8 cellular contexts compared by ENCODE assay signal in the genomic region with DNA sequence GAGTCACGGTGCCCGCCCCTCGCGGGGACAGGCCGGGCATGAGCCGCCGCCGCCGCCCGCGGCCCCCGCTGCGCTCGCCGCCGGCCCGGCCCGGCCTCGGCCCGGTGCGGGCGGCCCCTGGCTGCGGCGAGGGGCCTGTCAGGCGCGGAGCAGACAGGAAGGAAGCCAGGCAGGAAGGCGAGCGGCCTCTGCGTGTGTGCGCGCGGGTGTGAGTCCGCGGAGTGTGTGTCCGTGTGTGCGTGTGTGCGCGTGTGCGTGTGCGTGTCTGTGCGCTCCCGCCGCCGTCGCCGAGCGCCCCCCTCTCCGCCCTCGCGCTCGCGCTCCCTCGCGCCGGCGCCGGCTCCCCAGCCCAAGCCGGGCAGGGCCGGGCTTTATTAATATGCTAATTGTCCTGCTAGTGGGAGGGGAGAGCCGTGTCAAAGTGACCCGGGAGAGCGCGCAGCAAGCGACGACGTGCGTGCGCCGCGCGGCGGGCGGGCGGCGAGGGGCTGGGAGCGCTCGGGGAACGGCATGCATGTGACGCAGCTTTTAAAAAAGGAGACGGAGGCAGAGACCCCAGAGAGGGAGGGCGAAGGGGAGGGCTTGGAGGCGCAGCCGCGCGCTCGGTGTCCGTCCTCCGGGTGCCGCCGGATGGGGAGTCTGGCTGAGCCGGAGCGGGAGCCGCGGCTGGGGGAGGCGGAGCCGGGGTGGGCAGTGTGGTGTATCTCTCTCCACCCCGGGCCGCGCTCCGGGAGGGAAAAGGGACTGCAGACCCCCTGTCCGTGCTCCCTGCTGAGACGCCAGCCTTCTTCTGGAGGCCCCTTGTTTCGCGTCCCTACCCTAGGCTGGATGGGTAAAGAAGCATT. TPM values are rescaled to one million over a fixed set of nuclear protein-coding genes. Genes with fewer than 3 reads are reported as not detected.
DNase-seq lines count a peak whose midpoint lies in the region; ATAC-seq, FAIRE-seq and TF ChIP-seq lines count a peak whose summit lies in the region.

A gene with protein sequence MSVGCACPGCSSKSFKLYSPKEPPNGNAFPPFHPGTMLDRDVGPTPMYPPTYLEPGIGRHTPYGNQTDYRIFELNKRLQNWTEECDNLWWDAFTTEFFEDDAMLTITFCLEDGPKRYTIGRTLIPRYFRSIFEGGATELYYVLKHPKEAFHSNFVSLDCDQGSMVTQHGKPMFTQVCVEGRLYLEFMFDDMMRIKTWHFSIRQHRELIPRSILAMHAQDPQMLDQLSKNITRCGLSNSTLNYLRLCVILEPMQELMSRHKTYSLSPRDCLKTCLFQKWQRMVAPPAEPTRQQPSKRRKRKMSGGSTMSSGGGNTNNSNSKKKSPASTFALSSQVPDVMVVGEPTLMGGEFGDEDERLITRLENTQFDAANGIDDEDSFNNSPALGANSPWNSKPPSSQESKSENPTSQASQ (minus strand): TSS at position 227 of the 845 bp plus-strand sequence. CDS start 258 bp downstream, outside the sequence.

- H3K36me3 ChIP-seq in keratinocyte (ENCODE audit: control insufficient read depth in 2 of 2, extremely low read depth in 1 of 2, insufficient read depth in 2 of 2, low read length in 2 of 2) = no peaks in the 10 kb centered on the region

- peak in 2 of 3 experiments; percentile 31 to 36 for TF ChIP-seq CTCF in keratinocyte (optimal IDR thresholded peaks at IDR 0.05 in 1 of 3, IDR thresholded peaks at IDR 0.05 in 1 of 3, conservative IDR thresholded peaks at IDR 0.05 in 1 of 3; ENCODE audit: extremely low read depth in 1 of 3, insufficient read depth in 2 of 3, low read length in 3 of 3)

- peak within 1 kb of the TSS; percentile 95 for H3K4me2 ChIP-seq in keratinocyte (ENCODE audit: control insufficient read depth, extremely low read depth, insufficient read depth, low read depth, low read length)

- H3K4me3 ChIP-seq in keratinocyte (ENCODE audit: control insufficient read depth in 2 of 3, extremely low read depth in 1 of 3, insufficient read depth in 2 of 3, low read depth in 1 of 3, low read length in 3 of 3) = peak within 1 kb of the TSS; percentile 75 to 86 (median 84)

- H2AFZ ChIP-seq in keratinocyte (ENCODE audit: control insufficient read depth, low read length) = peak within 1 kb of the TSS; percentile 85

- H3K9ac ChIP-seq in keratinocyte (ENCODE audit: control insufficient read depth, extremely low read depth, insufficient read depth, low read length) = peak within 1 kb of the TSS; percentile 88

- peak; percentile 61 for DNase-seq in NK-92 treated with Interleukin-12 subunit alpha and Interleukin-12 subunit beta, amount 100 ng/mL, for 24 hours (lab: John Stamatoyannopoulos, UW)
- no peak for DNase-seq in NK-92 (lab: John Stamatoyannopoulos, UW; ENCODE audit: unreplicated experiment)
- DNase-seq in NCI-H2227 treated with DMSO at 0.1 percent for 48 hours (lab: John Stamatoyannopoulos, UW) = peak; percentile 71
- DNase-seq in activated CD4-positive, CD25-positive, alpha-beta regulatory T cell treated with anti-CD3 and anti-CD28 coated beads, Interleukin-2, amount 50 U/mL, for 72 hours = peak; percentile 72
- peak; percentile 90 for DNase-seq in cerebellum (ENCODE audit: low spot score)
- DNase-seq in keratinocyte (ENCODE audit: low read depth, low spot score) = no peak
- DNase-seq in stimulated activated CD4-positive, alpha-beta T cell treated with anti-CD3 and anti-CD28 coated beads, Interleukin-12 subunit alpha, Interleukin-12 subunit beta, amount 100 ng/mL, for 4 hours = peak; percentile 58

- no peak for FAIRE-seq in keratinocyte (lab: Jason Lieb, UNC)

- peak; percentile 56 for ATAC-seq in HG02981 (IDR thresholded peaks at IDR 0.05; ENCODE audit: unreplicated experiment)

- no peaks in the 10 kb centered on the region for H4K20me1 ChIP-seq in keratinocyte (ENCODE audit: control insufficient read depth, extremely low read depth, insufficient read depth, low read length)

- H3K27me3 ChIP-seq in keratinocyte (ENCODE audit: control insufficient read depth, extremely low read depth, insufficient read depth, low read length) = no peaks in the 10 kb centered on the region

- no peaks in the 10 kb centered on the region for H3K9me1 ChIP-seq in keratinocyte (ENCODE audit: control insufficient read depth, extremely low read depth, insufficient read depth, low read length)

- peaks cover 50% of the 10 kb centered on the region for H3K4me1 ChIP-seq in keratinocyte (ENCODE audit: control insufficient read depth, extremely low read depth, insufficient read depth, low read length)

- no peaks in the 10 kb centered on the region for H3K9me3 ChIP-seq in keratinocyte (ENCODE audit: control insufficient read depth, low read depth, low read length)

- dilution Hi-C loops in keratinocyte (cut with MboI; ENCODE audit: extremely low pct_ligation_motif_present, low sequenced_read_pairs) = no loop called here

- peak within 1 kb of the TSS; percentile 67 for H3K27ac ChIP-seq in keratinocyte (ENCODE audit: control insufficient read depth, insufficient read depth, low read length)

- H3K79me2 ChIP-seq in keratinocyte (ENCODE audit: control insufficient read depth, insufficient read depth, low read length) = peaks cover 40% of the 10 kb centered on the region

RNA-seq across cellular contexts. Expression of the gene that starts here (rescaled TPM):
- 73.6 TPM for total RNA-seq in cerebellum
- polyA plus RNA-seq in keratinocyte = 71.7 to 166 TPM (median 97.3 TPM) in 3 replicates
- 23.5 TPM for polyA plus RNA-seq in keratinocyte (2011; ENCODE audit: low read depth)
- 57.6 and 69.3 TPM in 2 replicates for polyA plus RNA-seq in keratinocyte (2011; cell fraction: cytosol; rRNA removed)
- polyA plus RNA-seq in keratinocyte (2011; cell fraction: nucleus; rRNA removed) = 344 and 409 TPM in 2 replicates
- 59.9 and 64.4 TPM in 2 replicates for polyA plus RNA-seq in keratinocyte (2012; ENCODE audit: low replicate concordance)
- polyA minus RNA-seq in keratinocyte = 179 to 205 TPM (median 190 TPM) in 3 replicates
- 107 TPM for polyA minus RNA-seq in keratinocyte (2011; cell fraction: cytosol; rRNA and poly(A)+ RNA removed)
- 104 and 137 TPM in 2 replicates for polyA minus RNA-seq in keratinocyte (2011; cell fraction: nucleus; rRNA and poly(A)+ RNA removed)

Comparison
In these comparisons a context has a peak if more than half of its experiments do, and no peak if none do; other contexts are left out.
1. DNase-seq: peak in NK-92 treated with Interleukin-12 subunit alpha and Interleukin-12 subunit beta, amount 100 ng/mL, for 24 hours (single experiment), NCI-H2227 treated with DMSO at 0.1 percent for 48 hours (single experiment), activated CD4-positive, CD25-positive, alpha-beta regulatory T cell treated with anti-CD3 and anti-CD28 coated beads, Interleukin-2, amount 50 U/mL, for 72 hours (single experiment), cerebellum (single experiment) and stimulated activated CD4-positive, alpha-beta T cell treated with anti-CD3 and anti-CD28 coated beads, Interleukin-12 subunit alpha, Interleukin-12 subunit beta, amount 100 ng/mL, for 4 hours (single experiment); none in NK-92 (single experiment) and keratinocyte (single experiment).